Comparison of ENCODE assay signal across 30 cellular contexts in the genomic region with DNA sequence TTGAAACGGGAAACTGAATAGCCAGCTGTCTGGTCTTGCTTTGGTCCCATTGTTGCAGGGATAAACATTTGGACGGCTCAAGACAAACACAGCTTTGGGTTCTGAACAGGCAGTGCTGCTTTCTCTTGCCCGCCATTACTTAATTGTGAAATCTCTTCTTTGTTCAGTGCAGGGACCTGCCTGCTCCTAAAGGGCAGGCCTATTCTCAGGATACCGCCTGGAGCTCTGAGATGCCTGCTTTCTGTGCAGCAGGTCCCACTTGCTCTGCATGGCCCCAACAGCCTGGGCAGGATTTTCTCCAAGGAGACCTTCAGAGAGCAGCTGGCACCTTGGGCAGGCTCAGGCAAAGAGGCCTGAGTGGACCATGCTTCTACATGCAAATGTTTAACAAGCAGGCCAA.
DNase-seq lines count a peak whose midpoint lies in the region; TF ChIP-seq lines count a peak whose summit lies in the region.
"Had no signal": no experiment of that assay in that cellular context is flagged by ENCODE, and none has a peak within 500 bp of the region (broad histone marks: within the 10 kb centered on the region; RNA-seq: fewer than 3 reads in every experiment).

No MANE protein-coding gene starts in this region.

- H3K27ac ChIP-seq in neural progenitor cell (no peak overlapping the region), caudate nucleus (ENCODE audit: low read depth, low read length) (no peak overlapping the region)
- H3K27ac ChIP-seq: left ventricle myocardium inferior, vagina had no signal

- H3F3A ChIP-seq in neural progenitor cell (ENCODE audit: low read depth): peaks cover 16% of the 10 kb centered on the region

- no peak overlapping the region for H2AFZ ChIP-seq in neural progenitor cell (replicated peaks)
- H2AFZ ChIP-seq: GM23338 had no signal

- peak; percentile 47 for DNase-seq in COLO668 (lab: John Stamatoyannopoulos, UW; ENCODE audit: unreplicated experiment)
- DNase-seq in DMS153 treated with DMSO at 0.1 percent for 48 hours (lab: John Stamatoyannopoulos, UW; ENCODE audit: unreplicated experiment): peak; percentile 48
- peak; percentile 42 for DNase-seq in NCI-H748 treated with DMSO at 0.1 percent for 48 hours (lab: John Stamatoyannopoulos, UW)
- DNase-seq in neural progenitor cell (ENCODE audit: low spot score): peak; percentile 46
- DNase-seq in AML-193 (lab: John Stamatoyannopoulos, UW): no peak
- no peak for DNase-seq in activated T-helper 1 cell treated with anti-CD3 and anti-CD28 coated beads, Interleukin-12 subunit alpha, Interleukin-12 subunit beta, Interleukin-2, Interleukin-4 antibody, amounts not matched to agents 30 ng/mL and 10 ng/mL and 1 ng/mL, durations not matched to agents 14 hours and 24 hours and 36 hours (ENCODE audit: low spot score)
- DNase-seq in caudate nucleus (lab: John Stamatoyannopoulos, UW): no peak
- DNase-seq: activated CD4-positive, alpha-beta T cell treated with anti-CD3 and anti-CD28 coated beads, Interleukin-2, amount 50 U/mL, for 48 hours; activated CD4-positive, CD25-positive, alpha-beta regulatory T cell treated with anti-CD3 and anti-CD28 coated beads, Interleukin-2, amount 50 U/mL, for 72 hours; activated naive CD4-positive, alpha-beta T cell; activated T-cell treated with anti-CD3 and anti-CD28 coated beads, Interleukin-2, amount 50 U/mL, for 72 hours; CD8-positive, alpha-beta memory T cell; DMS79 treated with DMSO at 0.1 percent for 48 hours; erythroblast; head of caudate nucleus; islet precursor cell; left ventricle myocardium inferior; mesenchymal stem cell; NCI-H2107; NCI-H524 treated with DMSO at 0.1 percent for 48 hours; right cardiac atrium; SHP77; stimulated activated CD8-positive, alpha-beta memory T cell treated with anti-CD3 and anti-CD28 coated beads, Interleukin-4, amount 100 ng/mL, for 48 hours; T-helper 2 cell had no signal

- H3K4me3 Mint-ChIP-seq in neural progenitor cell: no peak overlapping the region
- H3K4me3 Mint-ChIP-seq in activated T-helper 1 cell treated with anti-CD3 and anti-CD28 coated beads, Interleukin-12 subunit alpha, Interleukin-12 subunit beta, Interleukin-2, Interleukin-4 antibody, amounts not matched to agents 30 ng/mL and 10 ng/mL and 1 ng/mL, durations not matched to agents 14 hours and 24 hours and 36 hours: no peak overlapping the region
- H3K4me3 Mint-ChIP-seq: activated T-cell treated with anti-CD3 and anti-CD28 coated beads, Interleukin-2, amount 50 U/mL, for 72 hours; CD8-positive, alpha-beta memory T cell; central memory CD8-positive, alpha-beta T cell; GM23338; neural crest cell; stimulated activated naive CD8-positive, alpha-beta T cell treated with anti-CD3 and anti-CD28 coated beads, Interleukin-15, Interleukin-2, amounts not matched to agents 100 ng/mL and 50 ng/mL, for 24 hours had no signal

- H3K27ac Mint-ChIP-seq in neural progenitor cell: no peak overlapping the region
- no peak overlapping the region for H3K27ac Mint-ChIP-seq in activated T-helper 1 cell treated with anti-CD3 and anti-CD28 coated beads, Interleukin-12 subunit alpha, Interleukin-12 subunit beta, Interleukin-2, Interleukin-4 antibody, amounts not matched to agents 30 ng/mL and 10 ng/mL and 1 ng/mL, durations not matched to agents 14 hours and 24 hours and 36 hours
- H3K27ac Mint-ChIP-seq: activated T-cell treated with anti-CD3 and anti-CD28 coated beads, Interleukin-2, amount 50 U/mL, for 72 hours; CD8-positive, alpha-beta memory T cell; GM23338; IgD-negative memory B cell; stimulated activated naive CD8-positive, alpha-beta T cell treated with anti-CD3 and anti-CD28 coated beads, Interleukin-15, Interleukin-2, amounts not matched to agents 100 ng/mL and 50 ng/mL, for 24 hours had no signal

- no peaks in the 10 kb centered on the region for H3K27me3 Mint-ChIP-seq in neural progenitor cell (ENCODE audit: insufficient read depth, low read depth)
- H3K27me3 Mint-ChIP-seq in activated T-helper 1 cell treated with anti-CD3 and anti-CD28 coated beads, Interleukin-12 subunit alpha, Interleukin-12 subunit beta, Interleukin-2, Interleukin-4 antibody, amounts not matched to agents 30 ng/mL and 10 ng/mL and 1 ng/mL, durations not matched to agents 14 hours and 24 hours and 36 hours (ENCODE audit: insufficient read depth): peaks cover 2% of the 10 kb centered on the region

- no peaks in the 10 kb centered on the region for H3K9me3 ChIP-seq in neural progenitor cell (ENCODE audit: low read depth)
- H3K9me3 ChIP-seq: left ventricle myocardium inferior, vagina had no signal

- TF ChIP-seq CTCF in neural progenitor cell (IDR thresholded peaks at IDR 0.05): no peak

- H3K4me1 ChIP-seq in neural progenitor cell: peaks cover 32% of the 10 kb centered on the region
- H3K4me1 ChIP-seq: left ventricle myocardium inferior, vagina had no signal

- no peaks in the 10 kb centered on the region for H3K9me3 Mint-ChIP-seq in neural progenitor cell
- no peaks in the 10 kb centered on the region for H3K9me3 Mint-ChIP-seq in activated T-helper 1 cell treated with anti-CD3 and anti-CD28 coated beads, Interleukin-12 subunit alpha, Interleukin-12 subunit beta, Interleukin-2, Interleukin-4 antibody, amounts not matched to agents 30 ng/mL and 10 ng/mL and 1 ng/mL, durations not matched to agents 14 hours and 24 hours and 36 hours
- H3K9me3 Mint-ChIP-seq: activated T-cell treated with anti-CD3 and anti-CD28 coated beads, Interleukin-2, amount 50 U/mL, for 72 hours; CD8-positive, alpha-beta memory T cell; central memory CD8-positive, alpha-beta T cell; GM23338; IgD-negative memory B cell; stimulated activated naive CD8-positive, alpha-beta T cell treated with anti-CD3 and anti-CD28 coated beads, Interleukin-15, Interleukin-2, amounts not matched to agents 100 ng/mL and 50 ng/mL, for 24 hours had no signal

- no peak overlapping the region for H3K4me3 ChIP-seq in neural progenitor cell
- H3K4me3 ChIP-seq: GM23338, left ventricle myocardium inferior, vagina had no signal

- intact Hi-C loops in activated T-helper 1 cell treated with anti-CD3 and anti-CD28 coated beads, Interleukin-12 subunit alpha, Interleukin-12 subunit beta, Interleukin-2, Interleukin-4 antibody, amounts not matched to agents 30 ng/mL and 10 ng/mL and 1 ng/mL, durations not matched to agents 14 hours and 24 hours and 36 hours (cut with micrococcal nuclease): loop anchor here (10.0 kb wide), 1 partner anchor 225 kb away; no protein-coding TSS in a partner anchor

- no peak overlapping the region for H3K4me2 ChIP-seq in neural progenitor cell
- H3K4me2 ChIP-seq: GM23338 had no signal

- H3K9ac ChIP-seq in neural progenitor cell: no peak overlapping the region

- no peaks in the 10 kb centered on the region for H3K36me3 Mint-ChIP-seq in neural progenitor cell
- H3K36me3 Mint-ChIP-seq in activated T-helper 1 cell treated with anti-CD3 and anti-CD28 coated beads, Interleukin-12 subunit alpha, Interleukin-12 subunit beta, Interleukin-2, Interleukin-4 antibody, amounts not matched to agents 30 ng/mL and 10 ng/mL and 1 ng/mL, durations not matched to agents 14 hours and 24 hours and 36 hours (ENCODE audit: low read depth): no peaks in the 10 kb centered on the region
- H3K36me3 Mint-ChIP-seq: CD8-positive, alpha-beta memory T cell had no signal

- no peaks in the 10 kb centered on the region for H3K79me2 ChIP-seq in neural progenitor cell (ENCODE audit: low read depth)

- no peaks in the 10 kb centered on the region for H3K36me3 ChIP-seq in neural progenitor cell
- H3K36me3 ChIP-seq: left ventricle myocardium inferior, vagina had no signal

- no peaks in the 10 kb centered on the region for H3K27me3 ChIP-seq in neural progenitor cell
- H3K27me3 ChIP-seq: vagina had no signal

- no peaks in the 10 kb centered on the region for H4K20me1 ChIP-seq in neural progenitor cell (ENCODE audit: low read depth)

- H3K4me1 Mint-ChIP-seq in neural progenitor cell: peaks cover 19% of the 10 kb centered on the region
- no peaks in the 10 kb centered on the region for H3K4me1 Mint-ChIP-seq in activated T-helper 1 cell treated with anti-CD3 and anti-CD28 coated beads, Interleukin-12 subunit alpha, Interleukin-12 subunit beta, Interleukin-2, Interleukin-4 antibody, amounts not matched to agents 30 ng/mL and 10 ng/mL and 1 ng/mL, durations not matched to agents 14 hours and 24 hours and 36 hours (ENCODE audit: low read depth)
- H3K4me1 Mint-ChIP-seq: CD8-positive, alpha-beta memory T cell; central memory CD8-positive, alpha-beta T cell had no signal

Comparison
In these comparisons a context has a peak if more than half of its experiments do, and no peak if none do; other contexts are left out.
1. DNase-seq: peak in COLO668 (single experiment), DMS153 treated with DMSO at 0.1 percent for 48 hours (single experiment), NCI-H748 treated with DMSO at 0.1 percent for 48 hours (single experiment) and neural progenitor cell (single experiment); none in AML-193 (0 of 2), activated T-helper 1 cell treated with anti-CD3 and anti-CD28 coated beads, Interleukin-12 subunit alpha, Interleukin-12 subunit beta, Interleukin-2, Interleukin-4 antibody, amounts not matched to agents 30 ng/mL and 10 ng/mL and 1 ng/mL, durations not matched to agents 14 hours and 24 hours and 36 hours (single experiment) and caudate nucleus (0 of 61).